Comparison of ENCODE assay signal across 21 cellular contexts in genomic region chr3:149767720-149768119, GRCh38. TPM values are rescaled to one million over a fixed set of nuclear protein-coding genes. Genes with fewer than 3 reads are reported as not detected.
DNase-seq lines count a peak whose midpoint lies in the region; ATAC-seq and TF ChIP-seq lines count a peak whose summit lies in the region.
"Had no signal": no experiment of that assay in that cellular context is flagged by ENCODE, and none has a peak within 500 bp of the region (broad histone marks: within the 10 kb centered on the region; RNA-seq: fewer than 3 reads in every experiment).

No MANE protein-coding gene starts in this region.

- WGBS in psoas muscle, 3 donors, result 79 to 89% (median 79%) methylated on average over 6 of the region's 6 CpGs

- no peak overlapping the region for H3K4me3 ChIP-seq in psoas muscle
- H3K4me3 ChIP-seq in ascending aorta, result no peak overlapping the region
- H3K4me3 ChIP-seq: GM12878 had no signal

- H3K4me1 ChIP-seq in psoas muscle, result no peaks in the 10 kb centered on the region
- no peaks in the 10 kb centered on the region for H3K4me1 ChIP-seq in ascending aorta

- H3K4me1 Mint-ChIP-seq in neural crest cell, result peaks cover 4% of the 10 kb centered on the region
- H3K4me1 Mint-ChIP-seq: CD14-positive monocyte had no signal

- H3K27ac ChIP-seq in psoas muscle (no peak overlapping the region), ascending aorta (no peak overlapping the region)
- H3K27ac ChIP-seq: KMS-11 had no signal

- H3K9me3 ChIP-seq in psoas muscle (no peaks in the 10 kb centered on the region), ascending aorta (no peaks in the 10 kb centered on the region)

- no peak for ATAC-seq in psoas muscle
- ATAC-seq: GM12878, PC-3 had no signal

- peaks cover 18% of the 10 kb centered on the region for H3K27me3 Mint-ChIP-seq in neural crest cell (ENCODE audit: low read depth)

- peak in 55 of 56 donors; percentile 11 to 93 (median 66) for DNase-seq in amygdala (lab: John Stamatoyannopoulos, UW)
- DNase-seq in globus pallidus (ENCODE audit: low spot score), result peak; percentile 97
- no peak for DNase-seq in neural crest cell (ENCODE audit: low read depth, low spot score)
- peak; percentile 94 for DNase-seq in superior temporal gyrus (ENCODE audit: extremely low spot score)
- no peak for DNase-seq in glomerular visceral epithelial cell (ENCODE audit: extremely low spot score)
- DNase-seq in psoas muscle, result no peak
- DNase-seq in ascending aorta (ENCODE audit: low spot score in 2 of 2), result no peak
- DNase-seq: DMS 273 treated with DMSO at 0.1 percent for 48 hours, GDM1, NCI-H1436, NCI-H2029 treated with DMSO at 0.1 percent for 48 hours, NCI-H2171 treated with DMSO at 0.1 percent for 48 hours, NCI-H446 treated with DMSO at 0.1 percent for 48 hours, NCI-H748 treated with DMSO at 0.1 percent for 48 hours, PC-3 had no signal

- H3K4me3 Mint-ChIP-seq in neural crest cell, result no peak overlapping the region
- H3K4me3 Mint-ChIP-seq: CD14-positive monocyte had no signal

- H3K27me3 ChIP-seq in psoas muscle (ENCODE audit: insufficient read depth in 3 of 3, low read length in 2 of 3), result peaks cover 0 to 6% (median 3%) of the 10 kb centered on the region in 3 donors
- no peaks in the 10 kb centered on the region for H3K27me3 ChIP-seq in ascending aorta

- H3K36me3 Mint-ChIP-seq in neural crest cell (ENCODE audit: low read depth), result no peaks in the 10 kb centered on the region
- H3K36me3 Mint-ChIP-seq: CD14-positive monocyte had no signal

- intact Hi-C loops in psoas muscle (cut with DNase I), result loop anchor here in 1 of 2 donors (5.0 kb wide), 1 partner anchor 40 kb away; no protein-coding TSS in a partner anchor
- intact Hi-C loops in ascending aorta (cut with DNase I), result no loop called here

- H3K27ac Mint-ChIP-seq in neural crest cell (ENCODE audit: unreplicated experiment), result peak overlapping the region; percentile 86

- no peaks in the 10 kb centered on the region for H3K36me3 ChIP-seq in psoas muscle (ENCODE audit: insufficient read depth in 1 of 2, low read depth in 1 of 2)
- H3K36me3 ChIP-seq in ascending aorta, result no peaks in the 10 kb centered on the region

- TF ChIP-seq CTCF in neural crest cell (conservative IDR thresholded peaks at IDR 0.05) (no peak), psoas muscle (IDR thresholded peaks at IDR 0.05) (no peak), ascending aorta (IDR thresholded peaks at IDR 0.05) (no peak)

- no peaks in the 10 kb centered on the region for H3K9me3 Mint-ChIP-seq in neural crest cell
- H3K9me3 Mint-ChIP-seq: CD14-positive monocyte had no signal

RNA-seq across cellular contexts. Expression of gene COMMD2, which starts 15.4 kb away (rescaled TPM):
- total RNA-seq in neural crest cell (56.8 and 57.6 TPM in 2 replicates), psoas muscle (10 to 100 TPM; 11.6 to 22.8 (median 15.1) TPM), ascending aorta (39.6 TPM)
- 10 to 100 TPM in 2 of 3 donors, 1 to 10 TPM in 1; 7.7 to 19.1 (median 11.1) TPM for polyA plus RNA-seq in psoas muscle

RNA-seq across cellular contexts. Expression of gene ANKUB1, which starts 24.6 kb away (rescaled TPM):
- total RNA-seq in neural crest cell, result not detected in 2 replicates
- total RNA-seq in psoas muscle, result not detected
- 1 to 10 TPM in 1 of 3 donors, not detected in 2; 2.9 TPM for polyA plus RNA-seq in psoas muscle
- not detected for total RNA-seq in ascending aorta
- total RNA-seq: A673, GM12878, H1, M059J, PC-3 had no signal
- polyA plus RNA-seq: CD14-positive monocyte, H1 had no signal

RNA-seq across cellular contexts. Expression of gene RNF13, which starts 45.3 kb away (rescaled TPM):
- total RNA-seq in neural crest cell (26.9 and 29.9 TPM in 2 replicates), psoas muscle (10 to 100 TPM; 39.8 to 51.0 (median 43.9) TPM), ascending aorta (69.3 TPM)
- polyA plus RNA-seq in psoas muscle, result 10 to 100 TPM; 21.7 to 44.0 (median 32.9) TPM

Comparison
In these comparisons a context has a peak if more than half of its experiments do, and no peak if none do; other contexts are left out.
1. DNase-seq: peak in amygdala (55 of 56), globus pallidus (single experiment) and superior temporal gyrus (single experiment); none in neural crest cell (single experiment), glomerular visceral epithelial cell (single experiment), psoas muscle (0 of 2) and ascending aorta (0 of 2).